ENCODE assay signal across 1 cellular context in the genomic region with DNA sequence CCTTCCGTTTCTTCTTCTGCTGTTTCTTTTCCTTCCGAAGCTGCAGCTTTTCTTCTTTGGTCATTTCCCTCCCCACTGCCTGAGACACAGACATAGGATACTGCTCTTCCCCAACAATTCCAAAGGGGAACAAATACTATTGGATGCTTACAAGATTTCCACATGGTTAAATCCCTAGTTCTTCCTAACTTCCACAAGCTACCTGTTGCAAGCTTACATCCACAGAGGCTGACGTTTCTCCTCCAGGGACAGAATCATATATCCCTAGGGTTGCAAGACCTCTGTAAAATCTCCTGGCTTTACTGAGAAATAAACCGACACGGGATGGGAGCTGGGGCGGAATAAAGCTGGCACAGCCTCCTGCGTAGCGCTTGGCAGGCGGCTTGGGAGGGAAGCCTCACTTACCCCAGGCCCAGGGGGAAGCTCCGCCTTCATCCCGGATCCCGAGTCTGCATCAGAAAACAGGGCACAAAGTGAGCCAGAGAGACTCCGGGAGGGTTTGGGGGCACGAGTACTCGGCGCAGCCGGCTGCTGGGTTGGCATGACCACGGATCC.
TF ChIP-seq lines count a peak whose summit lies in the region.

No MANE protein-coding gene starts in this region.

TF ChIP-seq in H1, 55 proteins besides CTCF, POLR2A, EP300 and RAD21:
- TF ChIP-seq GTF2F1 (IDR thresholded peaks at IDR 0.05; ENCODE audit: borderline replicate concordance, low read depth, low read length): no peak
- TF ChIP-seq RXRA (IDR thresholded peaks at IDR 0.05; ENCODE audit: insufficient read depth, low read depth, low read length): no peak
- TF ChIP-seq CHD1 (IDR thresholded peaks at IDR 0.05; ENCODE audit: low read depth, low read length): no peak
- peak; percentile 30; the same call in 1 of the 2 replicates for TF ChIP-seq TAF1 (IDR thresholded peaks at IDR 0.05; ENCODE audit: low read depth, low read length)
- no peak for TF ChIP-seq RBBP5 (IDR thresholded peaks at IDR 0.05; ENCODE audit: borderline replicate concordance, low read depth, low read length)
- no peak for TF ChIP-seq POU5F1 (IDR thresholded peaks at IDR 0.05; ENCODE audit: low read depth, low read length)
- TF ChIP-seq TAF7 (optimal IDR thresholded peaks at IDR 0.05; ENCODE audit: borderline replicate concordance, low read depth, low read length): no peak
- no peak for TF ChIP-seq KDM1A (IDR thresholded peaks at IDR 0.05; ENCODE audit: borderline replicate concordance, low read length)
- no peak for TF ChIP-seq RNF2 (IDR thresholded peaks at IDR 0.05; ENCODE audit: borderline replicate concordance, low read depth, low read length, missing control alignments, poor library complexity, severe bottlenecking)
- no peak for TF ChIP-seq EZH2 (IDR thresholded peaks at IDR 0.05; ENCODE audit: low read depth, low read length, severe bottlenecking)
- no peak for TF ChIP-seq HDAC2 (IDR thresholded peaks at IDR 0.05; ENCODE audit: borderline replicate concordance in 1 of 2, low read depth in 2 of 2, low read length in 2 of 2)
- no peak for TF ChIP-seq SIX5 (IDR thresholded peaks at IDR 0.05; ENCODE audit: low read depth, low read length)
- TF ChIP-seq YY1 (IDR thresholded peaks at IDR 0.05; ENCODE audit: low read depth, low read length): no peak
- TF ChIP-seq GABPA (IDR thresholded peaks at IDR 0.05; ENCODE audit: borderline replicate concordance, insufficient read depth, low read length): peak; percentile 23; the same call in 1 of the 2 replicates
- TF ChIP-seq, protein P1, sequence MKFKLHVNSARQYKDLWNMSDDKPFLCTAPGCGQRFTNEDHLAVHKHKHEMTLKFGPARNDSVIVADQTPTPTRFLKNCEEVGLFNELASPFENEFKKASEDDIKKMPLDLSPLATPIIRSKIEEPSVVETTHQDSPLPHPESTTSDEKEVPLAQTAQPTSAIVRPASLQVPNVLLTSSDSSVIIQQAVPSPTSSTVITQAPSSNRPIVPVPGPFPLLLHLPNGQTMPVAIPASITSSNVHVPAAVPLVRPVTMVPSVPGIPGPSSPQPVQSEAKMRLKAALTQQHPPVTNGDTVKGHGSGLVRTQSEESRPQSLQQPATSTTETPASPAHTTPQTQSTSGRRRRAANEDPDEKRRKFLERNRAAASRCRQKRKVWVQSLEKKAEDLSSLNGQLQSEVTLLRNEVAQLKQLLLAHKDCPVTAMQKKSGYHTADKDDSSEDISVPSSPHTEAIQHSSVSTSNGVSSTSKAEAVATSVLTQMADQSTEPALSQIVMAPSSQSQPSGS (IDR thresholded peaks at IDR 0.05; ENCODE audit: low read length): 0 out of 2 replicates have a peak, but pooled peaks have one; percentile 48
- peak; percentile 41 for TF ChIP-seq SAP30 (IDR thresholded peaks at IDR 0.05; ENCODE audit: insufficient read depth, insufficient replicate concordance, low read length)
- no peak for TF ChIP-seq KDM4A (IDR thresholded peaks at IDR 0.05; ENCODE audit: low read depth, low read length, severe bottlenecking)
- TF ChIP-seq TEAD4 (IDR thresholded peaks at IDR 0.05; ENCODE audit: low read depth, low read length): 0 out of 2 replicates have a peak, but pooled peaks have one; percentile 1
- no peak for TF ChIP-seq CBX8 (IDR thresholded peaks at IDR 0.05; ENCODE audit: borderline replicate concordance, low read depth, low read length)
- no peak for TF ChIP-seq SRF (IDR thresholded peaks at IDR 0.05; ENCODE audit: low read depth, low read length)
